ENCODE assay signal across 8 cellular contexts in the genomic region with DNA sequence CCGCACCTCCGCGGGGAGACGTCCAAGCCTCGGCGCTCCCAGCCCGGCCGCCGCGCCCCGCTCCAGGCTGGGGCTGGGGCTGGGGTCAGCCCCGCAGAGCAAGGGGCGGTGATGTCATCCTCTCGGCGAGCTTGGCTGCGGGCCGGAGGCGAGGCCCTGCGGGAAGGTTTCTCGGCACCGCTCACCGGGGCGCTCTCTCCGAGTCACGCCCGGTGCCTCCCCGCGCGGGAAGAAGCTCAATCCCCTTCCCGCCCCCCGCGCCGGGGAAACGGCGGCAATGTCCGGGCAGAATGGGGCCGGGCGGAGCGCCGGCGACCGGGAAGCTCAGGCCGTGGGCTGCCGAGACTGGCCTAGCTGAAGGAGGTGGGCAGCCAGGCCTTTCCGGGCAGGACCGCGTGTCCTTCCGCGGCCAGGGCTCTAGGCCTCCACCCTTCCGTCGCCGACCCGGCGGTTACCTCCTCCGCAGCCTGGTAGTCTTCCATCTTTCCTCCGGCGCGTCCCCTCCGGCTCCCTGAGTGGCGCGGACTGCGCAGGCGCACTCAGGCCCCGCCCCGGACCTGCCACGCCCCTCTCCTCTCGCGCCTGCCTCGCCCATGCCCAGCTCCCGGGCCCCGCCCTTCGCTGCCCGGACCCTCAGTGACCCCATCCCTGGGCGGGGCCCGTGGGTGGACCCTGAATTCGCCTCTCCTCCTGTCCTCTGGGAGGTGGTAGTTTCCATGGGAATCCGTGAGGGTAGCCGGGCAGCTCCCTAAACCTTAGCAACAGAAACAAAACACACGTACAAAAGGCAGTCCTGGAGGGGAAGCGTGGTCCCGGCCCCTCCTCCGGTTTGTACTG. TPM values are rescaled to one million over a fixed set of nuclear protein-coding genes. Genes with fewer than 3 reads are reported as not detected.
A peak's percentile ranks its signal among the peaks of the same experiment; 100 is the strongest.
DNase-seq lines count a peak whose midpoint lies in the region; ATAC-seq and TF ChIP-seq lines count a peak whose summit lies in the region.

A gene (minus strand): TSS at position 517 of the 837 bp plus-strand sequence. CDS start 35 bp downstream, at position 482.

- H3K4me1 Mint-ChIP-seq in activated CD4-positive, alpha-beta T cell treated with anti-CD3 and anti-CD28 coated beads, Interleukin-2, amount 10 ng/mL, durations not matched to agents 24 days and 14 days = peaks cover 72% of the 10 kb centered on the region

- ATAC-seq in GM19035 (IDR thresholded peaks at IDR 0.05; ENCODE audit: unreplicated experiment) (peak; percentile 67), HG03342 (IDR thresholded peaks at IDR 0.05; ENCODE audit: unreplicated experiment) (peak; percentile 49), left colon (peak; percentile 94)

- no peak for TF ChIP-seq CTCF in coronary artery (IDR thresholded peaks at IDR 0.05)

- H3K4me3 ChIP-seq in coronary artery = peak within 1 kb of the TSS; percentile 92

- no peaks in the 10 kb centered on the region for H3K27me3 Mint-ChIP-seq in activated CD4-positive, alpha-beta T cell treated with anti-CD3 and anti-CD28 coated beads, Interleukin-2, amount 10 ng/mL, durations not matched to agents 24 days and 14 days

- peak within 1 kb of the TSS; percentile 95 to 99 for H3K27ac ChIP-seq in coronary artery

- intact Hi-C loops in activated CD4-positive, alpha-beta T cell treated with anti-CD3 and anti-CD28 coated beads, Interleukin-2, amount 10 ng/mL, durations not matched to agents 24 days and 14 days (cut with micrococcal nuclease) = loop anchor here (1.0 to 5.0 kb wide), 5 partner anchors 9 to 1333 kb away; a partner anchor contains a TSS
- intact Hi-C loops in left colon (cut with DNase I, micrococcal nuclease) = no loop called here

- H3K4me3 Mint-ChIP-seq in activated CD4-positive, alpha-beta T cell treated with anti-CD3 and anti-CD28 coated beads, Interleukin-2, amount 10 ng/mL, durations not matched to agents 24 days and 14 days = peak within 1 kb of the TSS; percentile 97

- H3K9me3 Mint-ChIP-seq in activated CD4-positive, alpha-beta T cell treated with anti-CD3 and anti-CD28 coated beads, Interleukin-2, amount 10 ng/mL, durations not matched to agents 24 days and 14 days = peaks cover 3% of the 10 kb centered on the region

- peak within 1 kb of the TSS; percentile 97 for H3K27ac Mint-ChIP-seq in activated CD4-positive, alpha-beta T cell treated with anti-CD3 and anti-CD28 coated beads, Interleukin-2, amount 10 ng/mL, durations not matched to agents 24 days and 14 days

- H3K36me3 Mint-ChIP-seq in activated CD4-positive, alpha-beta T cell treated with anti-CD3 and anti-CD28 coated beads, Interleukin-2, amount 10 ng/mL, durations not matched to agents 24 days and 14 days (ENCODE audit: low read depth) = peaks cover 39% of the 10 kb centered on the region

- DNase-seq in Ammon's horn (ENCODE audit: low spot score) (peak; percentile 93), NCI-H510A treated with DMSO at 0.1 percent for 48 hours (lab: John Stamatoyannopoulos, UW) (peak; percentile 82), coronary artery (ENCODE audit: low spot score) (peak; percentile 96), left colon (peak; percentile 92 to 94)
- peak; percentile 98 for DNase-seq in activated CD4-positive, alpha-beta T cell treated with anti-CD3 and anti-CD28 coated beads, Interleukin-2, amount 10 ng/mL, durations not matched to agents 24 days and 14 days
- DNase-seq in stimulated activated CD4-positive, alpha-beta T cell treated with anti-CD3 and anti-CD28 coated beads, Interleukin-1b, Interleukin-23, amount 100 ng/mL, for 48 hours = peak; percentile 90

RNA-seq across cellular contexts. Expression of the gene that starts here (rescaled TPM):
- total RNA-seq in activated CD4-positive, alpha-beta T cell treated with anti-CD3 and anti-CD28 coated beads, Interleukin-2, amount 10 ng/mL, durations not matched to agents 24 days and 14 days = 103 and 110 TPM in 2 replicates
- total RNA-seq in left colon = 100 to 1,000 TPM; 142 to 178 TPM

Comparison
In these comparisons a context has a peak if more than half of its experiments do, and no peak if none do; other contexts are left out.
1. Peak in every context shown above with its lines: DNase-seq, ATAC-seq, H3K4me3 ChIP-seq and H3K27ac ChIP-seq.